9 cellular contexts compared by ENCODE assay signal in genomic region chr3:11509175-11510000, GRCh38.
DNase-seq lines count a peak whose midpoint lies in the region; ATAC-seq and TF ChIP-seq lines count a peak whose summit lies in the region.
"Had no signal": no experiment of that assay in that cellular context is flagged by ENCODE, and none has a peak within 500 bp of the region (broad histone marks: within the 10 kb centered on the region; RNA-seq: fewer than 3 reads in every experiment).

No MANE protein-coding gene starts in this region.

- peak overlapping the region; percentile 81 for H3K27ac Mint-ChIP-seq in HFFc6
- no peak overlapping the region for H3K27ac Mint-ChIP-seq in activated T-helper 17 cell treated with anti-CD3 and anti-CD28 coated beads, Interleukin-2, amount 50 U/mL, for 72 hours
- H3K27ac Mint-ChIP-seq: activated B cell treated with CpG ODN at 0.5 μM for 24 hours had no signal

- peak; percentile 82 for DNase-seq in HFFc6
- no peak for DNase-seq in RWPE2 (ENCODE audit: low spot score)
- DNase-seq in foreskin keratinocyte = no peak
- peak; percentile 84 to 87 (median 85) for DNase-seq in ovary
- DNase-seq in SKM-1 (lab: John Stamatoyannopoulos, UW; ENCODE audit: unreplicated experiment) = no peak
- DNase-seq in activated CD8-positive, alpha-beta memory T cell treated with anti-CD3 and anti-CD28 coated beads, Interleukin-2, amount 50 U/mL, for 48 hours = no peak
- DNase-seq: activated B cell treated with CpG ODN at 0.5 μM for 24 hours had no signal

- peaks cover 10% of the 10 kb centered on the region for H3K36me3 Mint-ChIP-seq in HFFc6 (ENCODE audit: low read depth)
- no peaks in the 10 kb centered on the region for H3K36me3 Mint-ChIP-seq in activated T-helper 17 cell treated with anti-CD3 and anti-CD28 coated beads, Interleukin-2, amount 50 U/mL, for 72 hours (ENCODE audit: low read depth)

- H3K9me3 ChIP-seq in RWPE2 (ENCODE audit: severe bottlenecking) (no peaks in the 10 kb centered on the region), ovary (no peaks in the 10 kb centered on the region)

- H3K36me3 ChIP-seq in RWPE2 (ENCODE audit: low read depth) = no peaks in the 10 kb centered on the region
- H3K36me3 ChIP-seq in ovary = no peaks in the 10 kb centered on the region

- no peak for TF ChIP-seq EP300 in ovary (IDR thresholded peaks at IDR 0.05)

- no peaks in the 10 kb centered on the region; the same call in 1 of the 2 replicates for H3K27me3 Mint-ChIP-seq in HFFc6 (ENCODE audit: insufficient read depth)
- H3K27me3 Mint-ChIP-seq in activated T-helper 17 cell treated with anti-CD3 and anti-CD28 coated beads, Interleukin-2, amount 50 U/mL, for 72 hours = no peaks in the 10 kb centered on the region
- H3K27me3 Mint-ChIP-seq: activated B cell treated with CpG ODN at 0.5 μM for 24 hours had no signal

- H3K4me3 Mint-ChIP-seq in HFFc6 = peak overlapping the region; percentile 68
- no peak overlapping the region for H3K4me3 Mint-ChIP-seq in activated T-helper 17 cell treated with anti-CD3 and anti-CD28 coated beads, Interleukin-2, amount 50 U/mL, for 72 hours
- H3K4me3 Mint-ChIP-seq: activated B cell treated with CpG ODN at 0.5 μM for 24 hours had no signal

- ATAC-seq in RWPE2 (ENCODE audit: low read depth) (peak; percentile 77), foreskin keratinocyte (no peak), HG02981 (IDR thresholded peaks at IDR 0.05; ENCODE audit: unreplicated experiment) (no peak)
- no peak for ATAC-seq in activated T-helper 17 cell treated with anti-CD3 and anti-CD28 coated beads, Interleukin-2, amount 50 U/mL, for 72 hours (replicated peaks)

- 8 to 12% (median 10%) methylated on average over 9 of the region's 9 CpGs for WGBS in ovary, 3 donors

- intact Hi-C loops in ovary (cut with DNase I) = no loop called here

- no peak for TF ChIP-seq POLR2A in ovary (IDR thresholded peaks at IDR 0.05)

- H3K9me3 Mint-ChIP-seq in HFFc6 = no peaks in the 10 kb centered on the region
- no peaks in the 10 kb centered on the region for H3K9me3 Mint-ChIP-seq in activated T-helper 17 cell treated with anti-CD3 and anti-CD28 coated beads, Interleukin-2, amount 50 U/mL, for 72 hours
- H3K9me3 Mint-ChIP-seq: activated B cell treated with CpG ODN at 0.5 μM for 24 hours had no signal

- H3K4me1 Mint-ChIP-seq in HFFc6 (ENCODE audit: low read depth) = peaks cover 47% of the 10 kb centered on the region
- peaks cover 6% of the 10 kb centered on the region for H3K4me1 Mint-ChIP-seq in activated T-helper 17 cell treated with anti-CD3 and anti-CD28 coated beads, Interleukin-2, amount 50 U/mL, for 72 hours
- H3K4me1 Mint-ChIP-seq: activated B cell treated with CpG ODN at 0.5 μM for 24 hours had no signal

- peak overlapping the region; percentile 37 for H3K27ac ChIP-seq in RWPE2 (ENCODE audit: poor library complexity, severe bottlenecking)
- no peak overlapping the region for H3K27ac ChIP-seq in foreskin keratinocyte
- H3K27ac ChIP-seq in ovary = peak overlapping the region in 1 of 2 donors; percentile 84

- H3K4me1 ChIP-seq in RWPE2 (ENCODE audit: insufficient read depth, poor library complexity, severe bottlenecking) (peaks cover 21% of the 10 kb centered on the region), foreskin keratinocyte (peaks cover 14% of the 10 kb centered on the region), ovary (ENCODE audit: insufficient read depth) (peaks cover 22% of the 10 kb centered on the region)

- H3K4me3 ChIP-seq in RWPE2 (ENCODE audit: severe bottlenecking) (no peak overlapping the region), ovary (no peak overlapping the region)

- no peaks in the 10 kb centered on the region for H3K27me3 ChIP-seq in RWPE2 (ENCODE audit: insufficient read depth, poor library complexity, severe bottlenecking)
- no peaks in the 10 kb centered on the region for H3K27me3 ChIP-seq in foreskin keratinocyte
- no peaks in the 10 kb centered on the region for H3K27me3 ChIP-seq in ovary

- TF ChIP-seq CTCF in HFFc6 (IDR thresholded peaks at IDR 0.05) = peak; percentile 21
- TF ChIP-seq CTCF in RWPE2 (IDR thresholded peaks at IDR 0.05; ENCODE audit: poor library complexity, severe bottlenecking) = no peak
- TF ChIP-seq CTCF in foreskin keratinocyte (conservative IDR thresholded peaks at IDR 0.05) = peak; percentile 15
- TF ChIP-seq CTCF in ovary (IDR thresholded peaks at IDR 0.05) = peak in 1 of 3 donors; percentile 22

Comparison
In these comparisons a context has a peak if more than half of its experiments do, and no peak if none do; other contexts are left out.
1. DNase-seq: peak in HFFc6 (single experiment) and ovary (5 of 5); none in RWPE2 (single experiment), foreskin keratinocyte (0 of 2), SKM-1 (single experiment) and activated CD8-positive, alpha-beta memory T cell treated with anti-CD3 and anti-CD28 coated beads, Interleukin-2, amount 50 U/mL, for 48 hours (single experiment).